1 cellular context compared by ENCODE assay signal in the genomic region with DNA sequence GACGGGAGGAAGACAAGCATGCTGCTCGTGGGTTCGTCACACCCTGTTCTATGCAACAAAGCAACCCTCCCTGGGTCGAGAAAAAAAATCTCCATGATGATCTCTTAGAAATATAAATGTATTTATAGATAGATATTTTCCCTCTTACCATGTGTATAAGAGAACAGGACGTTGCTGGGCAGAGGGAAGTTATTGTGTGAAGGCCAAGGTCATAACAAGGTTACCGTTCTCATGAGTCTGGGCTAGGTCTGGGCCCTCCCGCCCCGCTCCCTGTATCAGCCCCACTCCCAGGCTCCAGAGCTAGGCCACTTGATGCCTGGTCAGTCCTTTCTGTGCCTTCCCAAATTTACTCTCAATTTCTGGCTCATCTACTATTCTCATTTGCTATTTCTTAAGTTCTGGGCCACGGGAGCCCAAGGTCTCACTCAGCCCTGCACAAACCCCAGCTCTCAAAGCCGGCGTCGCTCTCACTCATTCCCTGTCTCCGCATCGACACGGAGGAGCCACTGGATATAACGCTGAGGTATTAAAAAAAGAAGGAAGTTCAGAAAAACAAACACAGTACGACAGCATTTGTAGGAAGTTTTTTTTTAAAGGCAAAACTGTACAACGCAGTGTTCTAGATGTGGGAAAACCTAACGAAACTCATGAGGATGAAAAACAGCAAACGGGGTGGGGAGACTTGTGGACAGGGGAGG.
TF ChIP-seq lines count a peak whose summit lies in the region.

No MANE protein-coding gene starts in this region.

TF ChIP-seq in K562, 482 proteins besides CTCF, POLR2A, EP300 and RAD21 (continued from another document and continues in another):
- TF ChIP-seq, protein P1, sequence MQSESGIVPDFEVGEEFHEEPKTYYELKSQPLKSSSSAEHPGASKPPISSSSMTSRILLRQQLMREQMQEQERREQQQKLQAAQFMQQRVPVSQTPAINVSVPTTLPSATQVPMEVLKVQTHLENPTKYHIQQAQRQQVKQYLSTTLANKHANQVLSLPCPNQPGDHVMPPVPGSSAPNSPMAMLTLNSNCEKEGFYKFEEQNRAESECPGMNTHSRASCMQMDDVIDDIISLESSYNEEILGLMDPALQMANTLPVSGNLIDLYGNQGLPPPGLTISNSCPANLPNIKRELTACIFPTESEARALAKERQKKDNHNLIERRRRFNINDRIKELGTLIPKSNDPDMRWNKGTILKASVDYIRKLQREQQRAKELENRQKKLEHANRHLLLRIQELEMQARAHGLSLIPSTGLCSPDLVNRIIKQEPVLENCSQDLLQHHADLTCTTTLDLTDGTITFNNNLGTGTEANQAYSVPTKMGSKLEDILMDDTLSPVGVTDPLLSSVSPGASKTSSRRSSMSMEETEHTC (IDR thresholded peaks at IDR 0.05) = no peak
- TF ChIP-seq STAT5A (IDR thresholded peaks at IDR 0.05; ENCODE audit: borderline replicate concordance, low read length) (no peak), HDAC1 (IDR thresholded peaks at IDR 0.05) (peak in 1 of 2 experiments; percentile 8; a peak in 1 of 4 replicates), U2AF1 (optimal IDR thresholded peaks at IDR 0.05; ENCODE audit: low read depth, low read length) (no peak), RNF2 (IDR thresholded peaks at IDR 0.05) (no peak), SREBF1 (IDR thresholded peaks at IDR 0.05; ENCODE audit: borderline replicate concordance, low read depth, low read length) (no peak), ZNF197 (CRISPR knock-in tag; IDR thresholded peaks at IDR 0.05; ENCODE audit: low read depth) (peak; percentile 84; the same call in 1 of the 2 replicates), WHSC1 (IDR thresholded peaks at IDR 0.05; ENCODE audit: low read length) (no peak), NBN (IDR thresholded peaks at IDR 0.05; ENCODE audit: low read depth) (peak; percentile 25; the same call in 1 of the 2 replicates), ZNF668 (CRISPR knock-in tag; IDR thresholded peaks at IDR 0.05) (0 out of 2 replicates have a peak, but pooled peaks have one; percentile 8), YY1 (IDR thresholded peaks at IDR 0.05; ENCODE audit: borderline replicate concordance in 1 of 3, control insufficient read depth in 1 of 3, extremely low read depth in 1 of 3, insufficient read depth in 3 of 3, insufficient read length in 1 of 3, insufficient replicate concordance in 2 of 3, low read depth in 1 of 3, low read length in 2 of 3) (no peak), CBX3 (IDR thresholded peaks at IDR 0.05; ENCODE audit: borderline replicate concordance in 1 of 2, low read length in 2 of 2) (peak in 1 of 2 experiments; percentile 5; a peak in 1 of 3 replicates), ZNF143 (CRISPR knock-in tag; IDR thresholded peaks at IDR 0.05) (no peak), RBM39 (optimal IDR thresholded peaks at IDR 0.05; ENCODE audit: low read depth, low read length) (no peak), PHF8 (IDR thresholded peaks at IDR 0.05; ENCODE audit: borderline replicate concordance, low read length) (peak; percentile 42; the same call in 1 of the 2 replicates), ETV6 (IDR thresholded peaks at IDR 0.05; ENCODE audit: borderline replicate concordance in 1 of 2, low read depth in 2 of 2, low read length in 1 of 2) (no peak), ETV6 (CRISPR knock-in tag; IDR thresholded peaks at IDR 0.05; ENCODE audit: borderline replicate concordance) (no peak), BRD4 (IDR thresholded peaks at IDR 0.05) (peak; percentile 95), MCM5 (IDR thresholded peaks at IDR 0.05; ENCODE audit: low read depth) (no peak), EGR1 (conservative IDR thresholded peaks at IDR 0.05) (no peak), JUNB (CRISPR knock-in tag; conservative IDR thresholded peaks at IDR 0.05) (0 out of 2 replicates have a peak, but pooled peaks have one; percentile 3)
- TF ChIP-seq, protein P2, sequence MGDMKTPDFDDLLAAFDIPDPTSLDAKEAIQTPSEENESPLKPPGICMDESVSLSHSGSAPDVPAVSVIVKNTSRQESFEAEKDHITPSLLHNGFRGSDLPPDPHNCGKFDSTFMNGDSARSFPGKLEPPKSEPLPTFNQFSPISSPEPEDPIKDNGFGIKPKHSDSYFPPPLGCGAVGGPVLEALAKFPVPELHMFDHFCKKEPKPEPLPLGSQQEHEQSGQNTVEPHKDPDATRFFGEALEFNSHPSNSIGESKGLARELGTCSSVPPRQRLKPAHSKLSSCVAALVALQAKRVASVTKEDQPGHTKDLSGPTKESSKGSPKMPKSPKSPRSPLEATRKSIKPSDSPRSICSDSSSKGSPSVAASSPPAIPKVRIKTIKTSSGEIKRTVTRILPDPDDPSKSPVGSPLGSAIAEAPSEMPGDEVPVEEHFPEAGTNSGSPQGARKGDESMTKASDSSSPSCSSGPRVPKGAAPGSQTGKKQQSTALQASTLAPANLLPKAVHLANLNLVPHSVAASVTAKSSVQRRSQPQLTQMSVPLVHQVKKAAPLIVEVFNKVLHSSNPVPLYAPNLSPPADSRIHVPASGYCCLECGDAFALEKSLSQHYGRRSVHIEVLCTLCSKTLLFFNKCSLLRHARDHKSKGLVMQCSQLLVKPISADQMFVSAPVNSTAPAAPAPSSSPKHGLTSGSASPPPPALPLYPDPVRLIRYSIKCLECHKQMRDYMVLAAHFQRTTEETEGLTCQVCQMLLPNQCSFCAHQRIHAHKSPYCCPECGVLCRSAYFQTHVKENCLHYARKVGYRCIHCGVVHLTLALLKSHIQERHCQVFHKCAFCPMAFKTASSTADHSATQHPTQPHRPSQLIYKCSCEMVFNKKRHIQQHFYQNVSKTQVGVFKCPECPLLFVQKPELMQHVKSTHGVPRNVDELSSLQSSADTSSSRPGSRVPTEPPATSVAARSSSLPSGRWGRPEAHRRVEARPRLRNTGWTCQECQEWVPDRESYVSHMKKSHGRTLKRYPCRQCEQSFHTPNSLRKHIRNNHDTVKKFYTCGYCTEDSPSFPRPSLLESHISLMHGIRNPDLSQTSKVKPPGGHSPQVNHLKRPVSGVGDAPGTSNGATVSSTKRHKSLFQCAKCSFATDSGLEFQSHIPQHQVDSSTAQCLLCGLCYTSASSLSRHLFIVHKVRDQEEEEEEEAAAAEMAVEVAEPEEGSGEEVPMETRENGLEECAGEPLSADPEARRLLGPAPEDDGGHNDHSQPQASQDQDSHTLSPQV (IDR thresholded peaks at IDR 0.05) = peak; percentile 97
- TF ChIP-seq, protein P3, sequence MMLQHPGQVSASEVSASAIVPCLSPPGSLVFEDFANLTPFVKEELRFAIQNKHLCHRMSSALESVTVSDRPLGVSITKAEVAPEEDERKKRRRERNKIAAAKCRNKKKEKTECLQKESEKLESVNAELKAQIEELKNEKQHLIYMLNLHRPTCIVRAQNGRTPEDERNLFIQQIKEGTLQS (IDR thresholded peaks at IDR 0.05) = no peak
- TF ChIP-seq, protein P3 (CRISPR knock-in tag; conservative IDR thresholded peaks at IDR 0.05) = no peak
- TF ChIP-seq, protein P4, sequence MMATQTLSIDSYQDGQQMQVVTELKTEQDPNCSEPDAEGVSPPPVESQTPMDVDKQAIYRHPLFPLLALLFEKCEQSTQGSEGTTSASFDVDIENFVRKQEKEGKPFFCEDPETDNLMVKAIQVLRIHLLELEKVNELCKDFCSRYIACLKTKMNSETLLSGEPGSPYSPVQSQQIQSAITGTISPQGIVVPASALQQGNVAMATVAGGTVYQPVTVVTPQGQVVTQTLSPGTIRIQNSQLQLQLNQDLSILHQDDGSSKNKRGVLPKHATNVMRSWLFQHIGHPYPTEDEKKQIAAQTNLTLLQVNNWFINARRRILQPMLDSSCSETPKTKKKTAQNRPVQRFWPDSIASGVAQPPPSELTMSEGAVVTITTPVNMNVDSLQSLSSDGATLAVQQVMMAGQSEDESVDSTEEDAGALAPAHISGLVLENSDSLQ (IDR thresholded peaks at IDR 0.05) = no peak
- TF ChIP-seq, protein P5, sequence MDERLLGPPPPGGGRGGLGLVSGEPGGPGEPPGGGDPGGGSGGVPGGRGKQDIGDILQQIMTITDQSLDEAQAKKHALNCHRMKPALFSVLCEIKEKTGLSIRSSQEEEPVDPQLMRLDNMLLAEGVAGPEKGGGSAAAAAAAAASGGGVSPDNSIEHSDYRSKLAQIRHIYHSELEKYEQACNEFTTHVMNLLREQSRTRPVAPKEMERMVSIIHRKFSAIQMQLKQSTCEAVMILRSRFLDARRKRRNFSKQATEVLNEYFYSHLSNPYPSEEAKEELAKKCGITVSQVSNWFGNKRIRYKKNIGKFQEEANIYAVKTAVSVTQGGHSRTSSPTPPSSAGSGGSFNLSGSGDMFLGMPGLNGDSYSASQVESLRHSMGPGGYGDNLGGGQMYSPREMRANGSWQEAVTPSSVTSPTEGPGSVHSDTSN (CRISPR knock-in tag; IDR thresholded peaks at IDR 0.05; ENCODE audit: low read depth) = no peak
- TF ChIP-seq, protein P5 (tag; conservative IDR thresholded peaks at IDR 0.05; ENCODE audit: low read depth) = no peak
- TF ChIP-seq, protein P6, sequence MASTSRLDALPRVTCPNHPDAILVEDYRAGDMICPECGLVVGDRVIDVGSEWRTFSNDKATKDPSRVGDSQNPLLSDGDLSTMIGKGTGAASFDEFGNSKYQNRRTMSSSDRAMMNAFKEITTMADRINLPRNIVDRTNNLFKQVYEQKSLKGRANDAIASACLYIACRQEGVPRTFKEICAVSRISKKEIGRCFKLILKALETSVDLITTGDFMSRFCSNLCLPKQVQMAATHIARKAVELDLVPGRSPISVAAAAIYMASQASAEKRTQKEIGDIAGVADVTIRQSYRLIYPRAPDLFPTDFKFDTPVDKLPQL (IDR thresholded peaks at IDR 0.05; ENCODE audit: extremely low read depth, insufficient read length) = no peak
- TF ChIP-seq, protein P7, sequence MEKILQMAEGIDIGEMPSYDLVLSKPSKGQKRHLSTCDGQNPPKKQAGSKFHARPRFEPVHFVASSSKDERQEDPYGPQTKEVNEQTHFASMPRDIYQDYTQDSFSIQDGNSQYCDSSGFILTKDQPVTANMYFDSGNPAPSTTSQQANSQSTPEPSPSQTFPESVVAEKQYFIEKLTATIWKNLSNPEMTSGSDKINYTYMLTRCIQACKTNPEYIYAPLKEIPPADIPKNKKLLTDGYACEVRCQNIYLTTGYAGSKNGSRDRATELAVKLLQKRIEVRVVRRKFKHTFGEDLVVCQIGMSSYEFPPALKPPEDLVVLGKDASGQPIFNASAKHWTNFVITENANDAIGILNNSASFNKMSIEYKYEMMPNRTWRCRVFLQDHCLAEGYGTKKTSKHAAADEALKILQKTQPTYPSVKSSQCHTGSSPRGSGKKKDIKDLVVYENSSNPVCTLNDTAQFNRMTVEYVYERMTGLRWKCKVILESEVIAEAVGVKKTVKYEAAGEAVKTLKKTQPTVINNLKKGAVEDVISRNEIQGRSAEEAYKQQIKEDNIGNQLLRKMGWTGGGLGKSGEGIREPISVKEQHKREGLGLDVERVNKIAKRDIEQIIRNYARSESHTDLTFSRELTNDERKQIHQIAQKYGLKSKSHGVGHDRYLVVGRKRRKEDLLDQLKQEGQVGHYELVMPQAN (IDR thresholded peaks at IDR 0.05; ENCODE audit: borderline replicate concordance) = no peak
- TF ChIP-seq, protein P8, sequence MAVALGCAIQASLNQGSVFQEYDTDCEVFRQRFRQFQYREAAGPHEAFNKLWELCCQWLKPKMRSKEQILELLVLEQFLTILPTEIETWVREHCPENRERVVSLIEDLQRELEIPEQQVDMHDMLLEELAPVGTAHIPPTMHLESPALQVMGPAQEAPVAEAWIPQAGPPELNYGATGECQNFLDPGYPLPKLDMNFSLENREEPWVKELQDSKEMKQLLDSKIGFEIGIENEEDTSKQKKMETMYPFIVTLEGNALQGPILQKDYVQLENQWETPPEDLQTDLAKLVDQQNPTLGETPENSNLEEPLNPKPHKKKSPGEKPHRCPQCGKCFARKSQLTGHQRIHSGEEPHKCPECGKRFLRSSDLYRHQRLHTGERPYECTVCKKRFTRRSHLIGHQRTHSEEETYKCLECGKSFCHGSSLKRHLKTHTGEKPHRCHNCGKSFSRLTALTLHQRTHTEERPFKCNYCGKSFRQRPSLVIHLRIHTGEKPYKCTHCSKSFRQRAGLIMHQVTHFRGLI (CRISPR knock-in tag; IDR thresholded peaks at IDR 0.05) = peak; percentile 77
- TF ChIP-seq, protein P9, sequence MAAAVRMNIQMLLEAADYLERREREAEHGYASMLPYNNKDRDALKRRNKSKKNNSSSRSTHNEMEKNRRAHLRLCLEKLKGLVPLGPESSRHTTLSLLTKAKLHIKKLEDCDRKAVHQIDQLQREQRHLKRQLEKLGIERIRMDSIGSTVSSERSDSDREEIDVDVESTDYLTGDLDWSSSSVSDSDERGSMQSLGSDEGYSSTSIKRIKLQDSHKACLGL (CRISPR knock-in tag; IDR thresholded peaks at IDR 0.05; ENCODE audit: borderline replicate concordance, poor library complexity, severe bottlenecking) = no peak
- TF ChIP-seq, protein P10, sequence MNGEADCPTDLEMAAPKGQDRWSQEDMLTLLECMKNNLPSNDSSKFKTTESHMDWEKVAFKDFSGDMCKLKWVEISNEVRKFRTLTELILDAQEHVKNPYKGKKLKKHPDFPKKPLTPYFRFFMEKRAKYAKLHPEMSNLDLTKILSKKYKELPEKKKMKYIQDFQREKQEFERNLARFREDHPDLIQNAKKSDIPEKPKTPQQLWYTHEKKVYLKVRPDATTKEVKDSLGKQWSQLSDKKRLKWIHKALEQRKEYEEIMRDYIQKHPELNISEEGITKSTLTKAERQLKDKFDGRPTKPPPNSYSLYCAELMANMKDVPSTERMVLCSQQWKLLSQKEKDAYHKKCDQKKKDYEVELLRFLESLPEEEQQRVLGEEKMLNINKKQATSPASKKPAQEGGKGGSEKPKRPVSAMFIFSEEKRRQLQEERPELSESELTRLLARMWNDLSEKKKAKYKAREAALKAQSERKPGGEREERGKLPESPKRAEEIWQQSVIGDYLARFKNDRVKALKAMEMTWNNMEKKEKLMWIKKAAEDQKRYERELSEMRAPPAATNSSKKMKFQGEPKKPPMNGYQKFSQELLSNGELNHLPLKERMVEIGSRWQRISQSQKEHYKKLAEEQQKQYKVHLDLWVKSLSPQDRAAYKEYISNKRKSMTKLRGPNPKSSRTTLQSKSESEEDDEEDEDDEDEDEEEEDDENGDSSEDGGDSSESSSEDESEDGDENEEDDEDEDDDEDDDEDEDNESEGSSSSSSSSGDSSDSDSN (IDR thresholded peaks at IDR 0.05; ENCODE audit: borderline replicate concordance in 1 of 2, low read depth in 2 of 2, low read length in 2 of 2) = no peak
